23 cellular contexts compared by ENCODE assay signal in genomic region chr7:20393021-20394015, GRCh38.
DNase-seq lines count a peak whose midpoint lies in the region; ATAC-seq, FAIRE-seq and TF ChIP-seq lines count a peak whose summit lies in the region.
"Had no signal": no experiment of that assay in that cellular context is flagged by ENCODE, and none has a peak within 500 bp of the region (broad histone marks: within the 10 kb centered on the region; RNA-seq: fewer than 3 reads in every experiment).

No MANE protein-coding gene starts in this region.

- H3K9me3 Mint-ChIP-seq in activated CD4-positive, alpha-beta T cell treated with anti-CD3 and anti-CD28 coated beads, Interleukin-2, amount 10 ng/mL, durations not matched to agents 24 days and 14 days = no peaks in the 10 kb centered on the region
- H3K9me3 Mint-ChIP-seq in activated CD8-positive, alpha-beta memory T cell treated with anti-CD3 and anti-CD28 coated beads, Interleukin-2, amount 10 ng/mL, durations not matched to agents 7 days and 5 days (ENCODE audit: low read depth) = no peaks in the 10 kb centered on the region
- no peaks in the 10 kb centered on the region for H3K9me3 Mint-ChIP-seq in CD8-positive, alpha-beta T cell
- H3K9me3 Mint-ChIP-seq: activated CD4-positive, alpha-beta memory T cell treated with anti-CD3 and anti-CD28 coated beads for 36 hours; activated naive CD8-positive, alpha-beta T cell treated with anti-CD3 and anti-CD28 coated beads for 36 hours; activated T-cell treated with anti-CD3 and anti-CD28 coated beads, Interleukin-2, amount 50 U/mL, for 4 hours; dendritic cell treated with granulocyte-macrophage colony-stimulating factor and Interleukin-4, amounts not matched to agents 40 ng/mL and 50 ng/mL, for 4 days had no signal

- H3K4me1 ChIP-seq in A549 = peaks cover 23% of the 10 kb centered on the region
- H3K4me1 ChIP-seq in keratinocyte (ENCODE audit: control insufficient read depth, extremely low read depth, insufficient read depth, low read length) = peaks cover 17% of the 10 kb centered on the region
- H3K4me1 ChIP-seq in CD8-positive, alpha-beta T cell (ENCODE audit: insufficient read depth, low read length) = no peaks in the 10 kb centered on the region
- H3K4me1 ChIP-seq: right atrium auricular region had no signal

- no peak overlapping the region for H3K27ac Mint-ChIP-seq in activated CD4-positive, alpha-beta T cell treated with anti-CD3 and anti-CD28 coated beads, Interleukin-2, amount 10 ng/mL, durations not matched to agents 24 days and 14 days
- no peak overlapping the region for H3K27ac Mint-ChIP-seq in activated CD8-positive, alpha-beta memory T cell treated with anti-CD3 and anti-CD28 coated beads, Interleukin-2, amount 10 ng/mL, durations not matched to agents 7 days and 5 days
- H3K27ac Mint-ChIP-seq in CD8-positive, alpha-beta T cell = no peak overlapping the region
- H3K27ac Mint-ChIP-seq: activated CD4-positive, alpha-beta memory T cell treated with anti-CD3 and anti-CD28 coated beads for 36 hours; activated naive CD8-positive, alpha-beta T cell treated with anti-CD3 and anti-CD28 coated beads for 36 hours; CD8-positive, alpha-beta memory T cell; dendritic cell treated with granulocyte-macrophage colony-stimulating factor and Interleukin-4, amounts not matched to agents 40 ng/mL and 50 ng/mL, for 4 days had no signal

- H3K4me2 ChIP-seq in A549 (peak overlapping the region; percentile 45), keratinocyte (ENCODE audit: control insufficient read depth, extremely low read depth, insufficient read depth, low read depth, low read length) (no peak overlapping the region)

- H3K9me3 ChIP-seq in A549 (no peaks in the 10 kb centered on the region), MG63 (no peaks in the 10 kb centered on the region), keratinocyte (ENCODE audit: control insufficient read depth, low read depth, low read length) (no peaks in the 10 kb centered on the region)
- H3K9me3 ChIP-seq in CD8-positive, alpha-beta T cell (ENCODE audit: low read length) = no peaks in the 10 kb centered on the region
- H3K9me3 ChIP-seq: esophagus squamous epithelium, neutrophil, right atrium auricular region, vagina had no signal

- H3K79me2 ChIP-seq in keratinocyte (ENCODE audit: control insufficient read depth, insufficient read depth, low read length) = no peaks in the 10 kb centered on the region

- H3K4me3 ChIP-seq in A549 = no peak overlapping the region
- H3K4me3 ChIP-seq in MG63 = no peak overlapping the region
- no peak overlapping the region for H3K4me3 ChIP-seq in keratinocyte (ENCODE audit: control insufficient read depth in 2 of 3, extremely low read depth in 1 of 3, insufficient read depth in 2 of 3, low read depth in 1 of 3, low read length in 3 of 3)
- no peak overlapping the region for H3K4me3 ChIP-seq in CD8-positive, alpha-beta T cell (ENCODE audit: low read depth, low read length)
- H3K4me3 ChIP-seq: esophagus squamous epithelium, right atrium auricular region, vagina had no signal

- H3K36me3 ChIP-seq in MG63 (peaks cover 7% of the 10 kb centered on the region; the same call in 1 of the 2 replicates), keratinocyte (ENCODE audit: control insufficient read depth in 2 of 2, extremely low read depth in 1 of 2, insufficient read depth in 2 of 2, low read length in 2 of 2) (peaks cover 9 to 11% of the 10 kb centered on the region in 2 experiments)
- no peaks in the 10 kb centered on the region for H3K36me3 ChIP-seq in CD8-positive, alpha-beta T cell (ENCODE audit: insufficient read depth, low read length)
- H3K36me3 ChIP-seq: brain microvascular endothelial cell, neutrophil, right atrium auricular region had no signal

- intact Hi-C loops in activated CD4-positive, alpha-beta T cell treated with anti-CD3 and anti-CD28 coated beads, Interleukin-2, amount 10 ng/mL, durations not matched to agents 24 days and 14 days (cut with micrococcal nuclease) = no loop called here
- intact Hi-C loops in CD8-positive, alpha-beta T cell (cut with DNase I, micrococcal nuclease) = no loop called here

- POLR2A ChIA-PET in A549 (lab: Yijun Ruan, JAX) = no interaction called here
- POLR2A ChIA-PET in CD8-positive, alpha-beta T cell (lab: Charles Lee) = no interaction called here

- no peaks in the 10 kb centered on the region for H3K4me1 Mint-ChIP-seq in activated CD4-positive, alpha-beta T cell treated with anti-CD3 and anti-CD28 coated beads, Interleukin-2, amount 10 ng/mL, durations not matched to agents 24 days and 14 days
- no peaks in the 10 kb centered on the region for H3K4me1 Mint-ChIP-seq in activated CD8-positive, alpha-beta memory T cell treated with anti-CD3 and anti-CD28 coated beads, Interleukin-2, amount 10 ng/mL, durations not matched to agents 7 days and 5 days
- no peaks in the 10 kb centered on the region for H3K4me1 Mint-ChIP-seq in CD8-positive, alpha-beta T cell (ENCODE audit: low read depth)
- H3K4me1 Mint-ChIP-seq: activated naive CD8-positive, alpha-beta T cell treated with anti-CD3 and anti-CD28 coated beads for 36 hours; CD8-positive, alpha-beta memory T cell had no signal

- H3K27me3 Mint-ChIP-seq in activated CD4-positive, alpha-beta T cell treated with anti-CD3 and anti-CD28 coated beads, Interleukin-2, amount 10 ng/mL, durations not matched to agents 24 days and 14 days = no peaks in the 10 kb centered on the region
- H3K27me3 Mint-ChIP-seq in activated CD8-positive, alpha-beta memory T cell treated with anti-CD3 and anti-CD28 coated beads, Interleukin-2, amount 10 ng/mL, durations not matched to agents 7 days and 5 days = no peaks in the 10 kb centered on the region
- no peaks in the 10 kb centered on the region for H3K27me3 Mint-ChIP-seq in CD8-positive, alpha-beta T cell (ENCODE audit: low read depth)
- H3K27me3 Mint-ChIP-seq: activated CD4-positive, alpha-beta memory T cell treated with anti-CD3 and anti-CD28 coated beads for 36 hours; CD8-positive, alpha-beta memory T cell; dendritic cell treated with granulocyte-macrophage colony-stimulating factor and Interleukin-4, amounts not matched to agents 40 ng/mL and 50 ng/mL, for 4 days had no signal

- TF ChIP-seq POLR2A in A549 (IDR thresholded peaks at IDR 0.05; ENCODE audit: low read length) = no peak

- DNase-seq in A549 (ENCODE audit: low read depth in 1 of 2, low spot score in 1 of 2) (peak in 1 of 2 experiments; percentile 10), MG63 (peak; percentile 33), keratinocyte (ENCODE audit: low read depth, low spot score) (no peak)
- DNase-seq in activated CD4-positive, alpha-beta T cell treated with anti-CD3 and anti-CD28 coated beads, Interleukin-2, amount 10 ng/mL, durations not matched to agents 24 days and 14 days = no peak
- DNase-seq in activated CD8-positive, alpha-beta memory T cell treated with anti-CD3 and anti-CD28 coated beads, Interleukin-2, amount 10 ng/mL, durations not matched to agents 7 days and 5 days = no peak
- DNase-seq in CD8-positive, alpha-beta T cell = no peak
- DNase-seq: activated CD4-positive, alpha-beta memory T cell treated with anti-CD3 and anti-CD28 coated beads for 36 hours; activated naive CD8-positive, alpha-beta T cell treated with anti-CD3 and anti-CD28 coated beads for 36 hours; activated T-cell treated with anti-CD3 and anti-CD28 coated beads, Interleukin-2, amount 50 U/mL, for 4 hours; brain microvascular endothelial cell; CD8-positive, alpha-beta memory T cell; esophagus squamous epithelium; head of caudate nucleus; NCI-H1092 treated with DMSO at 0.1 percent for 48 hours; NCI-H524 treated with DMSO at 0.1 percent for 48 hours; SW 1271 had no signal

- TF ChIP-seq CTCF in A549 (IDR thresholded peaks at IDR 0.05) = no peak
- no peak for TF ChIP-seq CTCF in keratinocyte (optimal IDR thresholded peaks at IDR 0.05 in 1 of 3, IDR thresholded peaks at IDR 0.05 in 1 of 3, conservative IDR thresholded peaks at IDR 0.05 in 1 of 3; ENCODE audit: extremely low read depth in 1 of 3, insufficient read depth in 2 of 3, low read length in 3 of 3)
- no peak for TF ChIP-seq CTCF in CD8-positive, alpha-beta T cell (IDR thresholded peaks at IDR 0.05)

- CTCF ChIA-PET in A549 (lab: Yijun Ruan, JAX) = interaction anchor here (0.7 to 1.5 kb wide), 5 partner anchors 9 to 205 kb away, joined by 3 to 5 read pairs (median 4); no protein-coding TSS in a partner anchor
- CTCF ChIA-PET in activated CD8-positive, alpha-beta memory T cell treated with anti-CD3 and anti-CD28 coated beads, Interleukin-2, amount 10 ng/mL, durations not matched to agents 7 days and 5 days (lab: Charles Lee) = no interaction called here
- CTCF ChIA-PET in CD8-positive, alpha-beta T cell (lab: Charles Lee) = no interaction called here

- dilution Hi-C loops in keratinocyte (cut with MboI; ENCODE audit: extremely low pct_ligation_motif_present, low sequenced_read_pairs) = no loop called here

- no peaks in the 10 kb centered on the region for H4K20me1 ChIP-seq in keratinocyte (ENCODE audit: control insufficient read depth, extremely low read depth, insufficient read depth, low read length)

- no peak for TF ChIP-seq RAD21 in A549 (conservative IDR thresholded peaks at IDR 0.05 in 1 of 2, IDR thresholded peaks at IDR 0.05 in 1 of 2)

- H3K36me3 Mint-ChIP-seq in activated CD4-positive, alpha-beta T cell treated with anti-CD3 and anti-CD28 coated beads, Interleukin-2, amount 10 ng/mL, durations not matched to agents 24 days and 14 days (ENCODE audit: low read depth) = no peaks in the 10 kb centered on the region
- H3K36me3 Mint-ChIP-seq in activated CD8-positive, alpha-beta memory T cell treated with anti-CD3 and anti-CD28 coated beads, Interleukin-2, amount 10 ng/mL, durations not matched to agents 7 days and 5 days = no peaks in the 10 kb centered on the region
- no peaks in the 10 kb centered on the region for H3K36me3 Mint-ChIP-seq in CD8-positive, alpha-beta T cell
- H3K36me3 Mint-ChIP-seq: activated CD4-positive, alpha-beta memory T cell treated with anti-CD3 and anti-CD28 coated beads for 36 hours; activated naive CD8-positive, alpha-beta T cell treated with anti-CD3 and anti-CD28 coated beads for 36 hours; CD8-positive, alpha-beta memory T cell had no signal

- ATAC-seq in A549 (peak in 1 of 2 experiments; percentile 37; a peak in 2 of 6 replicates), GM19438 (IDR thresholded peaks at IDR 0.05; ENCODE audit: low read depth, unreplicated experiment) (peak; percentile 46), GM19328 (IDR thresholded peaks at IDR 0.05; ENCODE audit: unreplicated experiment) (no peak)
- ATAC-seq in activated CD8-positive, alpha-beta memory T cell treated with anti-CD3 and anti-CD28 coated beads, Interleukin-2, amount 10 ng/mL, durations not matched to agents 7 days and 5 days = no peak
- no peak for ATAC-seq in CD8-positive, alpha-beta T cell
- ATAC-seq: activated T-cell treated with anti-CD3 and anti-CD28 coated beads, Interleukin-2, amount 50 U/mL, for 4 hours had no signal

- FAIRE-seq in A549 (lab: Jason Lieb, UNC) (no peak), keratinocyte (lab: Jason Lieb, UNC) (peak; percentile 26)
- FAIRE-seq: H1 had no signal

- no peak overlapping the region for H3K4me3 Mint-ChIP-seq in activated CD4-positive, alpha-beta T cell treated with anti-CD3 and anti-CD28 coated beads, Interleukin-2, amount 10 ng/mL, durations not matched to agents 24 days and 14 days
- no peak overlapping the region for H3K4me3 Mint-ChIP-seq in activated CD8-positive, alpha-beta memory T cell treated with anti-CD3 and anti-CD28 coated beads, Interleukin-2, amount 10 ng/mL, durations not matched to agents 7 days and 5 days
- no peak overlapping the region for H3K4me3 Mint-ChIP-seq in CD8-positive, alpha-beta T cell
- H3K4me3 Mint-ChIP-seq: activated CD4-positive, alpha-beta memory T cell treated with anti-CD3 and anti-CD28 coated beads for 36 hours; activated naive CD8-positive, alpha-beta T cell treated with anti-CD3 and anti-CD28 coated beads for 36 hours; activated T-cell treated with anti-CD3 and anti-CD28 coated beads, Interleukin-2, amount 50 U/mL, for 4 hours; CD8-positive, alpha-beta memory T cell; dendritic cell treated with granulocyte-macrophage colony-stimulating factor and Interleukin-4, amounts not matched to agents 40 ng/mL and 50 ng/mL, for 4 days had no signal

- H2AFZ ChIP-seq in keratinocyte (ENCODE audit: control insufficient read depth, low read length) = no peak overlapping the region

- H3K27me3 ChIP-seq in MG63 = no peaks in the 10 kb centered on the region
- no peaks in the 10 kb centered on the region for H3K27me3 ChIP-seq in keratinocyte (ENCODE audit: control insufficient read depth, extremely low read depth, insufficient read depth, low read length)
- H3K27me3 ChIP-seq in CD8-positive, alpha-beta T cell (ENCODE audit: insufficient read depth, low read length) = no peaks in the 10 kb centered on the region
- H3K27me3 ChIP-seq: brain microvascular endothelial cell, esophagus squamous epithelium, neutrophil, right atrium auricular region, vagina had no signal

- H3K27ac ChIP-seq in A549 = peak overlapping the region; percentile 22 to 75; a peak in 4 of 6 replicates
- no peak overlapping the region for H3K27ac ChIP-seq in keratinocyte (ENCODE audit: control insufficient read depth, insufficient read depth, low read length)
- no peak overlapping the region for H3K27ac ChIP-seq in CD8-positive, alpha-beta T cell (ENCODE audit: low read depth, low read length)
- H3K27ac ChIP-seq: brain microvascular endothelial cell, esophagus squamous epithelium, neutrophil, right atrium auricular region, vagina had no signal

- no peak for TF ChIP-seq EP300 in A549 (IDR thresholded peaks at IDR 0.05)

- H3K9me1 ChIP-seq in keratinocyte (ENCODE audit: control insufficient read depth, extremely low read depth, insufficient read depth, low read length) = no peaks in the 10 kb centered on the region

- 32% methylated on average over 4 of the region's 4 CpGs for WGBS in A549 (ENCODE audit: missing lambda C conversion rate)

- H3K9ac ChIP-seq in keratinocyte (ENCODE audit: control insufficient read depth, extremely low read depth, insufficient read depth, low read length) = no peak overlapping the region

Comparison
In these comparisons a context has a peak if more than half of its experiments do, and no peak if none do; other contexts are left out.
1. H3K27ac ChIP-seq: peak in A549 (2 of 2); none in keratinocyte (single experiment) and CD8-positive, alpha-beta T cell (single experiment).